ENCODE assay signal across 8 cellular contexts in the genomic region with DNA sequence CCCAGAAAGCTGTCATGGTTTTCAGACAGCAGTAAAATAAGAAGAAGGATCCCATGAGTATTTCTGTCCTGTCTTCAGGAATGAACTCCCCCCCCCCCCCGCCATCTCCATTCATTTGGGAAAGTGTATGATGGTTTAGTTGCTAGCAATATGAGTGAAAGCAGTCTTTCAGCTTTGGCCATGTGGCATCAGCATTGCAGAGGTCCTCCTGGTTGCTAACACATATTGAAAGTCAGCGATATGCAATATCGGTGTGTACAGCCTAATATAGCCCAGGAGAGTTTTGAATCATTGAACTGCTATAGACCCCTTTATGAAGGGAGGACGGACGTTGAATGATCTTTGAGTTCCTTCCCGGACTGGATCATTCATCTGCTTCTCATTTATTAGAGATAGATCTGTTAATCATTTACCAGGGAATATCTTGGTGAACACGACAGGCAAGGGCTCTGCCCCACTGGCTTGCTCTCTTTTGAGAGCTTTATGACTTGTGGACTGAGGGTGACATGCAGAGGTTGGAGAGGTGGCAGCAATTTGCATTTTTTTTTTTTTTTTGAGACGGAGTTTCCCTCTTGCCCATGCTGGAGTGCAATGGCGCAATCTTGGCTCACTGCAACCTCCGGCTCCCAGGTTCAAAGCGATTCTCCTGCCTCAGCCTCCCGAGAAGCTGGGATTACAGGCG. TPM values are rescaled to one million over a fixed set of nuclear protein-coding genes. Genes with fewer than 3 reads are reported as not detected.
A peak's percentile ranks its signal among the peaks of the same experiment; 100 is the strongest.
DNase-seq lines count a peak whose midpoint lies in the region; ATAC-seq and TF ChIP-seq lines count a peak whose summit lies in the region.

No MANE protein-coding gene starts in this region.

- intact Hi-C loops in Caco-2 (cut with micrococcal nuclease; ENCODE audit: unreplicated experiment): loop anchor here (2.0 kb wide), 1 partner anchor 45 kb away; a partner anchor contains a TSS
- intact Hi-C loops in uterus (cut with DNase I; ENCODE audit: low total_unique reads): no loop called here
- intact Hi-C loops in CD14-positive monocyte (cut with micrococcal nuclease): no loop called here

- no peaks in the 10 kb centered on the region for H3K9me3 ChIP-seq in Caco-2
- H3K9me3 ChIP-seq in MM.1S (replicated peaks; ENCODE audit: insufficient read depth, low read length): no peaks in the 10 kb centered on the region
- H3K9me3 ChIP-seq in ectodermal cell (ENCODE audit: control insufficient read depth, low read length): no peaks in the 10 kb centered on the region
- H3K9me3 ChIP-seq in neutrophil: no peaks in the 10 kb centered on the region
- no peaks in the 10 kb centered on the region for H3K9me3 ChIP-seq in uterus

- CTCF ChIA-PET in Caco-2 (lab: Charles Lee): interaction anchor here (0.6 to 1.4 kb wide), 3 partner anchors 45 to 108 kb away, joined by 3 to 7 read pairs (median 4); a partner anchor contains a TSS

- no peak for ATAC-seq in GM21825 (IDR thresholded peaks at IDR 0.05; ENCODE audit: unreplicated experiment)

- TF ChIP-seq CTCF in Caco-2 (IDR thresholded peaks at IDR 0.05; ENCODE audit: insufficient read depth in 1 of 2, low read depth in 1 of 2, low read length in 1 of 2, severe bottlenecking in 1 of 2, unreplicated experiment in 1 of 2) (no peak), MM.1S (IDR thresholded peaks at IDR 0.05; ENCODE audit: low read length) (no peak), neutrophil (IDR thresholded peaks at IDR 0.05) (no peak), uterus (IDR thresholded peaks at IDR 0.05) (no peak), CD14-positive monocyte (IDR thresholded peaks at IDR 0.05) (no peak)

- POLR2A ChIA-PET in Caco-2 (lab: Charles Lee): interaction anchor here (0.6 to 1.9 kb wide), 4 partner anchors 35 to 709 kb away, joined by 3 to 13 read pairs (median 4); a partner anchor contains a TSS

- DNase-seq in Caco-2 (peak; percentile 61 to 77), MM.1S (no peak), uterus (no peak), ACHN (no peak), CD14-positive monocyte (ENCODE audit: low spot score) (no peak)

- H3K9ac ChIP-seq in MM.1S (ENCODE audit: low read length): no peak overlapping the region; the same call in 1 of the 2 replicates

- BruUV-seq in Caco-2 (replicated peaks; lab: Mats Ljungman, UMichigan): TSS peak; percentile 54

- whole genome bisulfite sequencing in ectodermal cell, 2 experiments: 92 to 93% methylated on average over 13 of the region's 13 CpGs

- TF ChIP-seq POLR2A in uterus (IDR thresholded peaks at IDR 0.05): no peak

- no peaks in the 10 kb centered on the region for H3K27me3 Mint-ChIP-seq in Caco-2 (ENCODE audit: insufficient read depth, unreplicated experiment)
- H3K27me3 Mint-ChIP-seq in CD14-positive monocyte (ENCODE audit: low read depth in 3 of 3): peaks cover 0 to 2% (median 1%) of the 10 kb centered on the region in 3 donors

- peak overlapping the region; percentile 100 for H3K27ac Mint-ChIP-seq in Caco-2 (ENCODE audit: unreplicated experiment)
- H3K27ac Mint-ChIP-seq in CD14-positive monocyte: peak overlapping the region in 1 of 7 donors; percentile 69

- H3K79me2 ChIP-seq in MM.1S (ENCODE audit: low read length): peaks cover 39% of the 10 kb centered on the region

- H3K9me2 ChIP-seq in MM.1S (replicated peaks; ENCODE audit: insufficient read depth, low read length): no peaks in the 10 kb centered on the region

- H3K27me3 ChIP-seq in Caco-2 (replicated peaks; ENCODE audit: control insufficient read depth, insufficient read depth, low read length): no peaks in the 10 kb centered on the region
- H3K27me3 ChIP-seq in MM.1S (replicated peaks; ENCODE audit: insufficient read depth, low read length): no peaks in the 10 kb centered on the region
- no peaks in the 10 kb centered on the region for H3K27me3 ChIP-seq in ectodermal cell (ENCODE audit: control insufficient read depth, insufficient read depth, low read length, poor library complexity, severe bottlenecking)
- H3K27me3 ChIP-seq in neutrophil: no peaks in the 10 kb centered on the region
- H3K27me3 ChIP-seq in uterus: no peaks in the 10 kb centered on the region

- peak overlapping the region; percentile 100 for H3K4me3 Mint-ChIP-seq in Caco-2 (ENCODE audit: unreplicated experiment)
- H3K4me3 Mint-ChIP-seq in CD14-positive monocyte: peak overlapping the region in 1 of 2 donors; percentile 59

- H3K27ac ChIP-seq in MM.1S (ENCODE audit: low read length) (no peak overlapping the region), ectodermal cell (ENCODE audit: insufficient read depth, low read depth, low read length, poor library complexity, severe bottlenecking) (no peak overlapping the region), neutrophil (no peak overlapping the region), uterus (no peak overlapping the region)

- H3K36me3 ChIP-seq in Caco-2 (ENCODE audit: control insufficient read depth, insufficient read depth, low read length): peaks cover 7% of the 10 kb centered on the region
- H3K36me3 ChIP-seq in MM.1S (replicated peaks; ENCODE audit: insufficient read depth, low read length): no peaks in the 10 kb centered on the region
- H3K36me3 ChIP-seq in ectodermal cell (ENCODE audit: control insufficient read depth, insufficient read depth, low read length): peaks cover 8% of the 10 kb centered on the region
- peaks cover 11% of the 10 kb centered on the region for H3K36me3 ChIP-seq in neutrophil
- H3K36me3 ChIP-seq in uterus: no peaks in the 10 kb centered on the region

- H3F3A ChIP-seq in MM.1S (ENCODE audit: insufficient read depth, low read length): no peaks in the 10 kb centered on the region

- H3K36me3 Mint-ChIP-seq in Caco-2 (ENCODE audit: insufficient read depth, unreplicated experiment): peaks cover 67% of the 10 kb centered on the region
- peaks cover 18 to 31% of the 10 kb centered on the region in 2 donors for H3K36me3 Mint-ChIP-seq in CD14-positive monocyte

- peak overlapping the region; percentile 68 for H3K4me2 ChIP-seq in MM.1S (ENCODE audit: low read depth, low read length)

- H3K4me1 Mint-ChIP-seq in Caco-2 (ENCODE audit: low read depth, unreplicated experiment) (peaks cover 28% of the 10 kb centered on the region), CD14-positive monocyte (peaks cover 42% of the 10 kb centered on the region)

- H3K4me3 ChIP-seq in Caco-2 (ENCODE audit: low read depth, low read length): peak overlapping the region; percentile 99
- H3K4me3 ChIP-seq in MM.1S (ENCODE audit: low read length): peak overlapping the region; percentile 83
- peak overlapping the region; percentile 90 for H3K4me3 ChIP-seq in ectodermal cell (ENCODE audit: insufficient read depth, low read depth, low read length)
- peak overlapping the region; percentile 86 to 89 for H3K4me3 ChIP-seq in neutrophil (ENCODE audit: low read depth in 1 of 2, low read length in 1 of 2)
- H3K4me3 ChIP-seq in uterus: no peak overlapping the region

- H3K9me3 Mint-ChIP-seq in Caco-2 (ENCODE audit: unreplicated experiment) (no peaks in the 10 kb centered on the region), CD14-positive monocyte (peaks cover 0 to 3% (median 0%) of the 10 kb centered on the region in 7 donors)

- peaks cover 14% of the 10 kb centered on the region for H3K4me1 ChIP-seq in Caco-2
- peaks cover 4% of the 10 kb centered on the region; the same call in 1 of the 2 replicates for H3K4me1 ChIP-seq in MM.1S (ENCODE audit: low read length)
- H3K4me1 ChIP-seq in ectodermal cell (ENCODE audit: control insufficient read depth, insufficient read depth, low read length): peaks cover 5% of the 10 kb centered on the region
- peaks cover 40 to 43% of the 10 kb centered on the region in 2 experiments for H3K4me1 ChIP-seq in neutrophil (ENCODE audit: control insufficient read depth in 1 of 2, insufficient read depth in 1 of 2, low read depth in 1 of 2, low read length in 1 of 2)
- peaks cover 0 to 7% of the 10 kb centered on the region in 2 donors for H3K4me1 ChIP-seq in uterus

- no peaks in the 10 kb centered on the region for H4K20me1 ChIP-seq in MM.1S (ENCODE audit: insufficient read depth, low read length)

- in situ Hi-C loops in ACHN (cut with HindIII; ENCODE audit: low pct_ligation_motif_present, low pct_unique_long_range_greater_than_20kb, low sequenced_read_pairs): no loop called here

- no peak overlapping the region for H2AFZ ChIP-seq in MM.1S (ENCODE audit: low read length)

RNA-seq across cellular contexts. Expression of a gene that starts 25.2 kb away (rescaled TPM):
- 132 and 145 TPM in 2 replicates for total RNA-seq in Caco-2 (2022)
- 78.2 TPM for polyA plus RNA-seq in ectodermal cell (2013, experiment 1 of 4)
- polyA plus RNA-seq in ectodermal cell (2013, experiment 2 of 4): 64.8 TPM
- polyA plus RNA-seq in ectodermal cell (2013, experiment 3 of 4): 65.7 TPM
- 59.7 TPM for polyA plus RNA-seq in ectodermal cell (2013, experiment 4 of 4)
- 10 to 100 TPM; 29.4 to 96.3 (median 57.2) TPM for total RNA-seq in uterus
- polyA plus RNA-seq in CD14-positive monocyte: 10 to 100 TPM; 63.7 to 83.7 TPM

RNA-seq across cellular contexts. Expression of a gene that starts 45.5 kb away (rescaled TPM):
- total RNA-seq in Caco-2 (2022) (64.2 and 64.6 TPM in 2 replicates), uterus (1 to 10 TPM in 2 of 4 donors, not detected in 2; 1.0 to 4.2 TPM)
- 31.8 TPM for polyA plus RNA-seq in ectodermal cell (2013, experiment 1 of 4)
- 47.0 TPM for polyA plus RNA-seq in ectodermal cell (2013, experiment 2 of 4)
- polyA plus RNA-seq in ectodermal cell (2013, experiment 3 of 4): 30.5 TPM
- 36.4 TPM for polyA plus RNA-seq in ectodermal cell (2013, experiment 4 of 4)
- not detected for polyA plus RNA-seq in CD14-positive monocyte

RNA-seq across cellular contexts. Expression of a gene that starts 50.7 kb away (rescaled TPM):
- total RNA-seq in Caco-2 (2022) (31.3 and 37.5 TPM in 2 replicates), uterus (10 to 100 TPM in 1 of 4 donors, under 1 TPM in 1, not detected in 2; 0.88 to 28.6 TPM)
- 117 TPM for polyA plus RNA-seq in ectodermal cell (2013, experiment 1 of 4)
- 106 TPM for polyA plus RNA-seq in ectodermal cell (2013, experiment 2 of 4)
- polyA plus RNA-seq in ectodermal cell (2013, experiment 3 of 4): 115 TPM
- polyA plus RNA-seq in ectodermal cell (2013, experiment 4 of 4): 130 TPM
- not detected for polyA plus RNA-seq in CD14-positive monocyte

RNA-seq across cellular contexts. Expression of a gene that starts 55.1 kb away (rescaled TPM):
- total RNA-seq in Caco-2 (2022) (5.6 and 6.5 TPM in 2 replicates), uterus (1 to 10 TPM in 3 of 4 donors, under 1 TPM in 1; 0.77 to 6.2 (median 5.4) TPM)
- 4.6 TPM for polyA plus RNA-seq in ectodermal cell (2013, experiment 1 of 4)
- 4.9 TPM for polyA plus RNA-seq in ectodermal cell (2013, experiment 2 of 4)
- 3.5 TPM for polyA plus RNA-seq in ectodermal cell (2013, experiment 3 of 4)
- polyA plus RNA-seq in ectodermal cell (2013, experiment 4 of 4): 4.0 TPM
- under 1 TPM in 1 of 2 donors, not detected in 1; 0.21 TPM for polyA plus RNA-seq in CD14-positive monocyte

Comparison
In these comparisons a context has a peak if more than half of its experiments do, and no peak if none do; other contexts are left out.
1. DNase-seq: peak in Caco-2 (2 of 2); none in MM.1S (single experiment), uterus (0 of 2), ACHN (single experiment) and CD14-positive monocyte (single experiment).
2. H3K4me3 ChIP-seq: peak in Caco-2 (single experiment), MM.1S (single experiment), ectodermal cell (single experiment) and neutrophil (2 of 2); none in uterus (0 of 2).
3. RNA of a gene that starts 45.5 kb away (total RNA-seq): 64.2 to 64.6 TPM in Caco-2; 1.0 to 4.2 TPM in uterus; every median in the first group is over 10 times any median in the second.